In the genomic region with DNA sequence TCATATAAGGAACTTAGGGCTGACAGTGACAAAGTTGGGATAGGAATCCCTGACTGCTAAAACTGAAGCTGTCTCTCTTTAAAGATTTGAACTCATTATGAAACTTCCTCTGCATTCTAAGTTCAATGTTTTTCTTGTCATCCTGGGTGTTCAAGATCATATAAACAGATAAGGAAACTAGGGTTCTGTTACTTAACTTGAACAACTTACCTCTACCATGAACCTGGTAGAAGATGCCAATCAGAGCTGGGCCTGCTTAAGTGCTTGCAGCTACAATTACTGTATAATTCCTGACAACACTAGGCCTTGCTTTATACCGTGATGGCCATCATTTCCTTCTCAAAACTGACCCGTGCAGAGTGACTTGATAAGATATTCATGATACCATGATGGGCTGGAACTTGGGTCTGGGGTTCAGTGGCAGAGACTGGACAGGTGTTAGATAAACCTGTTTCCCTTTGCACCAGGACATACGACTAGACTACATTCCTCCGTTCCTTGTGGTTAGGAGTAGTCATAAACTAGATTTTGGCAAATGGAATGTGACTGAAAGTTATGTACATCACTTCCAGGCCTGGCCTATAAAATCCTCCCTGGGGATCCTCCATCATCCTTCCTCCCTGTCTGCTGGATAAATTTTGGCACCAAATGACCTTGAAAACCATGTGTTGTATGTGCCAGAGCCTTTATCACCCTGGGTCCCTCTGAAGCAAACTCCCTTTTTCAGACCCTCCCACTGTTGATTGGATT, we compare ENCODE assay signal across 30 cellular contexts.
DNase-seq lines count a peak whose midpoint lies in the region; ATAC-seq, FAIRE-seq and TF ChIP-seq lines count a peak whose summit lies in the region.
"Had no signal": no experiment of that assay in that cellular context is flagged by ENCODE, and none has a peak within 500 bp of the region (broad histone marks: within the 10 kb centered on the region; RNA-seq: fewer than 3 reads in every experiment).

No MANE protein-coding gene starts in this region.

- H3K4me1 ChIP-seq in A549 (peaks cover 29% of the 10 kb centered on the region), PC-3 (ENCODE audit: insufficient read depth, low read length) (peaks cover 44% of the 10 kb centered on the region)

- no peaks in the 10 kb centered on the region for H3K4me1 Mint-ChIP-seq in activated CD8-positive, alpha-beta T cell treated with anti-CD3 and anti-CD28 coated beads for 36 hours (ENCODE audit: low read depth)
- H3K4me1 Mint-ChIP-seq: activated B cell treated with CpG ODN at 0.5 μM for 24 hours; activated naive CD4-positive, alpha-beta T cell treated with anti-CD3 and anti-CD28 coated beads, Interleukin-2, amount 10 ng/mL, durations not matched to agents 7 days and 5 days; CD14-positive monocyte; natural killer cell; stimulated activated memory B cell treated with anti-CD40 and anti-IgM and Interleukin-4, amounts not matched to agents 10 μg/mL and 1 μg/mL and 100 μg/mL, for 72 hours had no signal

- H3K4me2 ChIP-seq in A549 (no peak overlapping the region), PC-3 (ENCODE audit: low read length) (no peak overlapping the region)

- 36% methylated on average over 4 of the region's 4 CpGs for WGBS in A549 (ENCODE audit: missing lambda C conversion rate)

- DNase-seq in A549 (ENCODE audit: low read depth in 1 of 2, low spot score in 1 of 2) (no peak), PC-3 (peak; percentile 64), glomerular visceral epithelial cell (ENCODE audit: extremely low spot score) (peak; percentile 26), NCI-H526 treated with DMSO at 0.1 percent for 48 hours (lab: John Stamatoyannopoulos, UW) (no peak), GDM1 (lab: John Stamatoyannopoulos, UW) (no peak)
- no peak for DNase-seq in activated CD8-positive, alpha-beta T cell treated with anti-CD3 and anti-CD28 coated beads for 36 hours
- DNase-seq: ACHN; activated B cell treated with CpG ODN at 0.5 μM for 24 hours; activated CD8-positive, alpha-beta T cell treated with anti-CD3 and anti-CD28 coated beads, Interleukin-2, amount 10 ng/mL, durations not matched to agents 7 days and 5 days; activated naive CD4-positive, alpha-beta T cell treated with anti-CD3 and anti-CD28 coated beads, Interleukin-2, amount 10 ng/mL, durations not matched to agents 7 days and 5 days; activated T-cell treated with anti-CD3 and anti-CD28 coated beads, Interleukin-2, amount 50 U/mL, for 4 hours; aorta; effector CD8-positive, alpha-beta T cell; esophagus squamous epithelium; left cardiac atrium; natural killer cell; NCI-H1092; NCI-H2029; NCI-H446; NK-92 treated with Interleukin-12 subunit alpha and Interleukin-12 subunit beta, amount 100 ng/mL, for 24 hours; posterior cingulate gyrus; RPMI8226; T-helper 9 cell had no signal

- intact Hi-C loops in PC-3 (cut with micrococcal nuclease), result no loop called here
- intact Hi-C loops in activated CD8-positive, alpha-beta T cell treated with anti-CD3 and anti-CD28 coated beads for 36 hours (cut with micrococcal nuclease), result no loop called here

- H3F3A ChIP-seq in PC-3 (ENCODE audit: low read length, unreplicated experiment), result no peaks in the 10 kb centered on the region

- H3K9ac ChIP-seq in PC-3 (ENCODE audit: low read length), result no peak overlapping the region

- H3K9me3 Mint-ChIP-seq in activated CD8-positive, alpha-beta T cell treated with anti-CD3 and anti-CD28 coated beads for 36 hours, result no peaks in the 10 kb centered on the region
- H3K9me3 Mint-ChIP-seq: activated B cell treated with CpG ODN at 0.5 μM for 24 hours; activated naive CD4-positive, alpha-beta T cell treated with anti-CD3 and anti-CD28 coated beads, Interleukin-2, amount 10 ng/mL, durations not matched to agents 7 days and 5 days; activated T-cell treated with anti-CD3 and anti-CD28 coated beads, Interleukin-2, amount 50 U/mL, for 4 hours; stimulated activated memory B cell treated with anti-CD40 and anti-IgM and Interleukin-4, amounts not matched to agents 10 μg/mL and 1 μg/mL and 100 μg/mL, for 72 hours had no signal

- no peak for TF ChIP-seq RAD21 in A549 (conservative IDR thresholded peaks at IDR 0.05 in 1 of 2, IDR thresholded peaks at IDR 0.05 in 1 of 2)

- POLR2A ChIA-PET in A549 (lab: Yijun Ruan, JAX), result no interaction called here
- POLR2A ChIA-PET in PC-3 (lab: Charles Lee; ENCODE audit: unreplicated experiment), result no interaction called here
- POLR2A ChIA-PET in activated CD8-positive, alpha-beta T cell treated with anti-CD3 and anti-CD28 coated beads for 36 hours (lab: Charles Lee), result no interaction called here

- H3K36me3 ChIP-seq in PC-3 (ENCODE audit: low read depth, low read length), result no peaks in the 10 kb centered on the region
- H3K36me3 ChIP-seq: esophagus squamous epithelium had no signal

- FAIRE-seq in A549 (lab: Jason Lieb, UNC), result peak; percentile 23
- FAIRE-seq: GM12892, K562 had no signal

- H4K20me1 ChIP-seq in PC-3 (ENCODE audit: low read length), result no peaks in the 10 kb centered on the region

- H2AFZ ChIP-seq in PC-3 (ENCODE audit: low read length), result no peak overlapping the region

- no peaks in the 10 kb centered on the region for H3K9me3 ChIP-seq in A549
- H3K9me3 ChIP-seq in PC-3 (ENCODE audit: low read length), result no peaks in the 10 kb centered on the region
- H3K9me3 ChIP-seq: esophagus squamous epithelium had no signal

- TF ChIP-seq CTCF in A549 (IDR thresholded peaks at IDR 0.05) (no peak), PC-3 (conservative IDR thresholded peaks at IDR 0.05; ENCODE audit: low read depth, low read length) (no peak)
- TF ChIP-seq CTCF in activated CD8-positive, alpha-beta T cell treated with anti-CD3 and anti-CD28 coated beads for 36 hours (IDR thresholded peaks at IDR 0.05), result no peak

- no TSS peak for BruUV-seq in PC-3 (replicated peaks; lab: Mats Ljungman, UMichigan)

- H3K9me2 ChIP-seq in PC-3 (replicated peaks; ENCODE audit: low read length), result no peaks in the 10 kb centered on the region

- no peaks in the 10 kb centered on the region for H3K27me3 Mint-ChIP-seq in activated CD8-positive, alpha-beta T cell treated with anti-CD3 and anti-CD28 coated beads for 36 hours
- H3K27me3 Mint-ChIP-seq: activated B cell treated with CpG ODN at 0.5 μM for 24 hours; activated naive CD4-positive, alpha-beta T cell treated with anti-CD3 and anti-CD28 coated beads, Interleukin-2, amount 10 ng/mL, durations not matched to agents 7 days and 5 days; stimulated activated memory B cell treated with anti-CD40 and anti-IgM and Interleukin-4, amounts not matched to agents 10 μg/mL and 1 μg/mL and 100 μg/mL, for 72 hours had no signal

- no peak for ATAC-seq in A549
- peak; percentile 33 for ATAC-seq in GM18868 (IDR thresholded peaks at IDR 0.05; ENCODE audit: unreplicated experiment)
- no peak for ATAC-seq in PC-3
- ATAC-seq in activated CD8-positive, alpha-beta T cell treated with anti-CD3 and anti-CD28 coated beads for 36 hours, result no peak
- ATAC-seq in HG03025 (IDR thresholded peaks at IDR 0.05; ENCODE audit: low FRiP score, unreplicated experiment), result no peak
- ATAC-seq: activated CD8-positive, alpha-beta T cell treated with anti-CD3 and anti-CD28 coated beads, Interleukin-2, amount 10 ng/mL, durations not matched to agents 7 days and 5 days; activated T-cell treated with anti-CD3 and anti-CD28 coated beads, Interleukin-2, amount 50 U/mL, for 4 hours; K562; natural killer cell; SK-N-SH treated with all-trans-retinoic acid at 6 μM for 48 hours; stimulated activated memory B cell treated with anti-CD40 and anti-IgM and Interleukin-4, amounts not matched to agents 10 μg/mL and 1 μg/mL and 100 μg/mL, for 72 hours had no signal

- no peak overlapping the region for H3K4me3 Mint-ChIP-seq in activated CD8-positive, alpha-beta T cell treated with anti-CD3 and anti-CD28 coated beads for 36 hours
- H3K4me3 Mint-ChIP-seq: activated B cell treated with CpG ODN at 0.5 μM for 24 hours; activated CD8-positive, alpha-beta T cell treated with anti-CD3 and anti-CD28 coated beads, Interleukin-2, amount 10 ng/mL, durations not matched to agents 7 days and 5 days; activated naive CD4-positive, alpha-beta T cell treated with anti-CD3 and anti-CD28 coated beads, Interleukin-2, amount 10 ng/mL, durations not matched to agents 7 days and 5 days; activated T-cell treated with anti-CD3 and anti-CD28 coated beads, Interleukin-2, amount 50 U/mL, for 4 hours; CD14-positive monocyte; natural killer cell; stimulated activated memory B cell treated with anti-CD40 and anti-IgM and Interleukin-4, amounts not matched to agents 10 μg/mL and 1 μg/mL and 100 μg/mL, for 72 hours had no signal

- TF ChIP-seq EP300 in A549 (IDR thresholded peaks at IDR 0.05), result no peak

- no peaks in the 10 kb centered on the region for H3K27me3 ChIP-seq in PC-3 (ENCODE audit: low read length)
- H3K27me3 ChIP-seq: esophagus squamous epithelium had no signal

- CTCF ChIA-PET in A549 (lab: Yijun Ruan, JAX), result interaction anchor here (0.7 kb wide), 1 partner anchor 1638 kb away, joined by 4 read pairs; no protein-coding TSS in a partner anchor
- CTCF ChIA-PET in PC-3 (lab: Charles Lee), result no interaction called here
- CTCF ChIA-PET in activated CD8-positive, alpha-beta T cell treated with anti-CD3 and anti-CD28 coated beads for 36 hours (lab: Charles Lee), result no interaction called here

- no peak for TF ChIP-seq POLR2A in A549 (IDR thresholded peaks at IDR 0.05; ENCODE audit: low read length)

- H3K36me3 Mint-ChIP-seq in activated CD8-positive, alpha-beta T cell treated with anti-CD3 and anti-CD28 coated beads for 36 hours (ENCODE audit: low read depth), result no peaks in the 10 kb centered on the region
- H3K36me3 Mint-ChIP-seq: activated naive CD4-positive, alpha-beta T cell treated with anti-CD3 and anti-CD28 coated beads, Interleukin-2, amount 10 ng/mL, durations not matched to agents 7 days and 5 days; CD14-positive monocyte; natural killer cell; stimulated activated memory B cell treated with anti-CD40 and anti-IgM and Interleukin-4, amounts not matched to agents 10 μg/mL and 1 μg/mL and 100 μg/mL, for 72 hours had no signal

- H3K27ac ChIP-seq in A549, result 0 out of 6 replicates have a peak overlapping the region, but pooled peaks of 1 of the 2 experiments have one; percentile 11
- no peak overlapping the region for H3K27ac ChIP-seq in PC-3 (ENCODE audit: low read length)
- H3K27ac ChIP-seq: esophagus squamous epithelium had no signal

- H3K79me2 ChIP-seq in PC-3 (ENCODE audit: low read length), result no peaks in the 10 kb centered on the region

- H3K4me3 ChIP-seq in A549, result no peak overlapping the region
- H3K4me3 ChIP-seq in PC-3 (ENCODE audit: low read length), result no peak overlapping the region
- H3K4me3 ChIP-seq: esophagus squamous epithelium, K562 had no signal

- H3K27ac Mint-ChIP-seq in activated CD8-positive, alpha-beta T cell treated with anti-CD3 and anti-CD28 coated beads for 36 hours, result no peak overlapping the region
- H3K27ac Mint-ChIP-seq: activated B cell treated with CpG ODN at 0.5 μM for 24 hours; activated CD8-positive, alpha-beta T cell treated with anti-CD3 and anti-CD28 coated beads, Interleukin-2, amount 10 ng/mL, durations not matched to agents 7 days and 5 days; activated naive CD4-positive, alpha-beta T cell treated with anti-CD3 and anti-CD28 coated beads, Interleukin-2, amount 10 ng/mL, durations not matched to agents 7 days and 5 days; CD14-positive monocyte; natural killer cell; stimulated activated memory B cell treated with anti-CD40 and anti-IgM and Interleukin-4, amounts not matched to agents 10 μg/mL and 1 μg/mL and 100 μg/mL, for 72 hours had no signal

TF ChIP-seq in A549, 52 proteins besides CTCF, POLR2A, EP300 and RAD21 (continues in another document):
- TF ChIP-seq FOSL2 (IDR thresholded peaks at IDR 0.05), result no peak
- TF ChIP-seq FOSL2 (CRISPR knock-in tag; IDR thresholded peaks at IDR 0.05), result no peak

Comparison
In these comparisons a context has a peak if more than half of its experiments do, and no peak if none do; other contexts are left out.
1. DNase-seq: peak in PC-3 (single experiment) and glomerular visceral epithelial cell (single experiment); none in A549 (0 of 2), NCI-H526 treated with DMSO at 0.1 percent for 48 hours (single experiment), activated CD8-positive, alpha-beta T cell treated with anti-CD3 and anti-CD28 coated beads for 36 hours (single experiment) and GDM1 (single experiment).